Comparison of ENCODE assay signal across 8 cellular contexts in genomic region chr12:92570056-92570753, GRCh38.
DNase-seq lines count a peak whose midpoint lies in the region; ATAC-seq and TF ChIP-seq lines count a peak whose summit lies in the region.

No MANE protein-coding gene starts in this region.

- H3K4me3 Mint-ChIP-seq in activated CD4-positive, alpha-beta memory T cell treated with anti-CD3 and anti-CD28 coated beads, Interleukin-2, amount 10 ng/mL, durations not matched to agents 7 days and 5 days, result no peak overlapping the region
- H3K4me3 Mint-ChIP-seq in nephron progenitor cell, result no peak overlapping the region

- no peak overlapping the region for H3K4me3 ChIP-seq in fibroblast of mammary gland (ENCODE audit: control insufficient read depth, low read depth, low read length)

- peaks cover 19% of the 10 kb centered on the region for H3K36me3 Mint-ChIP-seq in activated CD4-positive, alpha-beta memory T cell treated with anti-CD3 and anti-CD28 coated beads, Interleukin-2, amount 10 ng/mL, durations not matched to agents 7 days and 5 days (ENCODE audit: low read depth)
- no peaks in the 10 kb centered on the region for H3K36me3 Mint-ChIP-seq in nephron progenitor cell (ENCODE audit: low read depth)

- peaks cover 4% of the 10 kb centered on the region for H3K9me3 Mint-ChIP-seq in activated CD4-positive, alpha-beta memory T cell treated with anti-CD3 and anti-CD28 coated beads, Interleukin-2, amount 10 ng/mL, durations not matched to agents 7 days and 5 days
- H3K9me3 Mint-ChIP-seq in nephron progenitor cell, result peaks cover 9% of the 10 kb centered on the region

- DNase-seq in ELR (ENCODE audit: low read depth) (peak; percentile 81), NCI-H524 (lab: John Stamatoyannopoulos, UW) (peak; percentile 89 to 95), fibroblast of mammary gland (ENCODE audit: low read depth) (peak; percentile 89), nephron progenitor cell (peak; percentile 58), NK-92 (lab: John Stamatoyannopoulos, UW; ENCODE audit: unreplicated experiment) (no peak)
- DNase-seq in activated CD4-positive, alpha-beta memory T cell treated with anti-CD3 and anti-CD28 coated beads, Interleukin-2, amount 10 ng/mL, durations not matched to agents 7 days and 5 days, result peak; percentile 39

- TF ChIP-seq CTCF in fibroblast of mammary gland (conservative IDR thresholded peaks at IDR 0.05; ENCODE audit: control insufficient read depth, insufficient read depth, low read depth, low read length), result peak; percentile 73
- peak; percentile 73 for TF ChIP-seq CTCF in nephron progenitor cell (IDR thresholded peaks at IDR 0.05)

- H3K27me3 Mint-ChIP-seq in activated CD4-positive, alpha-beta memory T cell treated with anti-CD3 and anti-CD28 coated beads, Interleukin-2, amount 10 ng/mL, durations not matched to agents 7 days and 5 days, result no peaks in the 10 kb centered on the region
- H3K27me3 Mint-ChIP-seq in nephron progenitor cell (ENCODE audit: low read depth, poor library complexity), result peaks cover 4% of the 10 kb centered on the region

- POLR2A ChIA-PET in activated CD4-positive, alpha-beta memory T cell treated with anti-CD3 and anti-CD28 coated beads, Interleukin-2, amount 10 ng/mL, durations not matched to agents 7 days and 5 days (lab: Charles Lee), result interaction anchor here (0.6 to 2.9 kb wide), 8 partner anchors 13 to 436 kb away, joined by 3 to 50 read pairs (median 6); partner anchors contain the start of gene BTG1

- peaks cover 22% of the 10 kb centered on the region for H3K4me1 Mint-ChIP-seq in activated CD4-positive, alpha-beta memory T cell treated with anti-CD3 and anti-CD28 coated beads, Interleukin-2, amount 10 ng/mL, durations not matched to agents 7 days and 5 days
- peaks cover 11% of the 10 kb centered on the region for H3K4me1 Mint-ChIP-seq in nephron progenitor cell

- no peak overlapping the region for H3K27ac Mint-ChIP-seq in activated CD4-positive, alpha-beta memory T cell treated with anti-CD3 and anti-CD28 coated beads, Interleukin-2, amount 10 ng/mL, durations not matched to agents 7 days and 5 days
- no peak overlapping the region for H3K27ac Mint-ChIP-seq in nephron progenitor cell

- CTCF ChIA-PET in activated CD4-positive, alpha-beta memory T cell treated with anti-CD3 and anti-CD28 coated beads, Interleukin-2, amount 10 ng/mL, durations not matched to agents 7 days and 5 days (lab: Charles Lee), result interaction anchor here (0.6 to 4.4 kb wide), 19 partner anchors 13 to 1188 kb away, joined by 3 to 41 read pairs (median 4); partner anchors contain the start of gene BTG1

- ATAC-seq in GM21367 (IDR thresholded peaks at IDR 0.05; ENCODE audit: unreplicated experiment), result peak; percentile 78
- peak; percentile 79 for ATAC-seq in HG03558 (IDR thresholded peaks at IDR 0.05; ENCODE audit: extremely low read depth, unreplicated experiment)
